21 cellular contexts compared by ENCODE assay signal in the genomic region with DNA sequence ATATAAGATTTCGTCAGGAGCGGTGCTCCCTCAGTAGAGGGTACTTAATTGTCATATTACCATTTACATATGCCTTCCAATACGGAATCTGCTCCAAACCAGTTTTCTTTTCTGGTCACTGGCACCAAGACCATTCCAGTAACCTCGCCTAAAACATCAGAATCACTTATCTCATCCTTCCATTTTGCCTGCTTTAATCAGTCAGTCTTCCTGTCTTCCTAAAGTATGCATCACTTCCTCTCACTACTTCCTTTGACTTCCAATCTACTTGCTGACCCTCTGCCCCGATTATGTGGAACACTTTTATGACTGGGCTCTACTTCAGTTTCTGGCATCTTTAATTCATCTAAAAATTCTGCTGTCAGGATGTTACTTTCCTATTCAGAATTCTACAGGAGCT. TPM values are rescaled to one million over a fixed set of nuclear protein-coding genes. Genes with fewer than 3 reads are reported as not detected.
DNase-seq lines count a peak whose midpoint lies in the region; TF ChIP-seq lines count a peak whose summit lies in the region.
"Had no signal": no experiment of that assay in that cellular context is flagged by ENCODE, and none has a peak within 500 bp of the region (broad histone marks: within the 10 kb centered on the region; RNA-seq: fewer than 3 reads in every experiment).

No MANE protein-coding gene starts in this region.

- H3K9ac ChIP-seq in mesenchymal stem cell (ENCODE audit: low read length) = no peak overlapping the region
- H3K9ac ChIP-seq: BLaER1, parathyroid adenoma had no signal

- no peak overlapping the region for H4K91ac ChIP-seq in mesenchymal stem cell (ENCODE audit: low read length)

- H3K18ac ChIP-seq in mesenchymal stem cell (ENCODE audit: low read depth in 1 of 2, low read length in 2 of 2) = peak overlapping the region; percentile 8 to 52

- no peak overlapping the region for H2BK15ac ChIP-seq in mesenchymal stem cell (ENCODE audit: low read depth, poor library complexity, severe bottlenecking)

- peaks cover 9% of the 10 kb centered on the region for H3K4me1 ChIP-seq in mesenchymal stem cell (ENCODE audit: control insufficient read depth, insufficient read depth, low read depth, low read length)
- H3K4me1 ChIP-seq: parathyroid adenoma had no signal

- DNase-seq in NCI-H2029 (lab: John Stamatoyannopoulos, UW) (peak; percentile 16), NCI-H2029 treated with DMSO at 0.1 percent for 48 hours (lab: John Stamatoyannopoulos, UW) (no peak), EL (peak; percentile 21), mesenchymal stem cell (no peak), AG08396 (ENCODE audit: low spot score) (no peak), cerebellar cortex (ENCODE audit: low spot score) (no peak), kidney tubule cell (ENCODE audit: low spot score) (no peak)
- DNase-seq: activated CD4-positive, alpha-beta T cell treated with anti-CD3 and anti-CD28 coated beads, Interleukin-2, amount 10 ng/mL, durations not matched to agents 24 days and 14 days; activated naive CD4-positive, alpha-beta T cell treated with anti-CD3 and anti-CD28 coated beads, Interleukin-2, amount 50 U/mL, for 16 hours; activated T-cell treated with anti-CD3 and anti-CD28 coated beads for 4 hours; GF-D8; NCI-H1694; NCI-H2227 treated with DMSO at 0.1 percent for 48 hours; stomach; trophoblast cell had no signal

- TF ChIP-seq CTCF in VCaP (conservative IDR thresholded peaks at IDR 0.05) = no peak

- H3K4ac ChIP-seq in mesenchymal stem cell (ENCODE audit: low read depth in 1 of 2, low read length in 2 of 2) = peak overlapping the region in 1 of 2 experiments; percentile 37

- peaks cover 13% of the 10 kb centered on the region for H3K79me1 ChIP-seq in mesenchymal stem cell (replicated peaks; ENCODE audit: low read length, poor library complexity, severe bottlenecking)

- 52% methylated on average over 5 of the region's 5 CpGs for WGBS in mesenchymal stem cell

- H2BK5ac ChIP-seq in mesenchymal stem cell (ENCODE audit: low read depth, low read length, poor library complexity, severe bottlenecking) = no peak overlapping the region

- no peak overlapping the region for H3K4me2 ChIP-seq in mesenchymal stem cell (ENCODE audit: low read length, poor library complexity, severe bottlenecking)
- H3K4me2 ChIP-seq: BLaER1 had no signal

- peaks cover 3 to 69% of the 10 kb centered on the region in 2 experiments for H3K36me3 ChIP-seq in mesenchymal stem cell (ENCODE audit: control insufficient read depth in 1 of 2, insufficient read depth in 2 of 2, low read depth in 1 of 2, low read length in 2 of 2)

- no peak overlapping the region for H2AFZ ChIP-seq in mesenchymal stem cell (ENCODE audit: low read depth, low read length)
- H2AFZ ChIP-seq: parathyroid adenoma had no signal

- H3K9me3 ChIP-seq in mesenchymal stem cell (ENCODE audit: control insufficient read depth, low read length) = no peaks in the 10 kb centered on the region
- H3K9me3 ChIP-seq: BLaER1, HAP-1, stomach had no signal

- peak overlapping the region in 1 of 2 experiments; percentile 44 for H2BK12ac ChIP-seq in mesenchymal stem cell (ENCODE audit: low read length in 2 of 2)

- H3K14ac ChIP-seq in mesenchymal stem cell (ENCODE audit: low read length in 2 of 2) = no peak overlapping the region

- H3K27ac ChIP-seq in VCaP (peak overlapping the region; percentile 50), mesenchymal stem cell (ENCODE audit: low read length, poor library complexity, severe bottlenecking) (no peak overlapping the region)
- H3K27ac ChIP-seq: 22Rv1, BLaER1, coronary artery, parathyroid adenoma, stomach had no signal

- no peak overlapping the region for H3K4me3 ChIP-seq in mesenchymal stem cell (ENCODE audit: insufficient read depth in 1 of 2, low read depth in 1 of 2, low read length in 2 of 2)
- H3K4me3 ChIP-seq: BLaER1, coronary artery, HAP-1, stomach had no signal

- H2BK120ac ChIP-seq in mesenchymal stem cell (ENCODE audit: low read depth, low read length) = peak overlapping the region; percentile 29

- no peak overlapping the region for H3K23ac ChIP-seq in mesenchymal stem cell (ENCODE audit: low read length in 2 of 2)

- H4K8ac ChIP-seq in mesenchymal stem cell (ENCODE audit: low read length) = no peak overlapping the region

- no peaks in the 10 kb centered on the region for H3K27me3 ChIP-seq in mesenchymal stem cell (ENCODE audit: control insufficient read depth in 1 of 2, insufficient read depth in 1 of 2, low read length in 2 of 2)
- H3K27me3 ChIP-seq: BLaER1, stomach had no signal

- H2AK5ac ChIP-seq in mesenchymal stem cell (ENCODE audit: low read length, severe bottlenecking) = peak overlapping the region; percentile 50

RNA-seq across cellular contexts. Expression of gene CUL2, which starts 33.5 kb away (rescaled TPM):
- 32.3 TPM for polyA plus RNA-seq in mesenchymal stem cell (2013, experiment 1 of 2)
- polyA plus RNA-seq in mesenchymal stem cell (2013, experiment 2 of 2) = 31.4 TPM

Comparison
In these comparisons a context has a peak if more than half of its experiments do, and no peak if none do; other contexts are left out.
1. DNase-seq: peak in NCI-H2029 (single experiment) and EL (single experiment); none in NCI-H2029 treated with DMSO at 0.1 percent for 48 hours (single experiment), mesenchymal stem cell (single experiment), AG08396 (single experiment), cerebellar cortex (single experiment) and kidney tubule cell (single experiment).